ENCODE assay signal across 20 cellular contexts in the genomic region with DNA sequence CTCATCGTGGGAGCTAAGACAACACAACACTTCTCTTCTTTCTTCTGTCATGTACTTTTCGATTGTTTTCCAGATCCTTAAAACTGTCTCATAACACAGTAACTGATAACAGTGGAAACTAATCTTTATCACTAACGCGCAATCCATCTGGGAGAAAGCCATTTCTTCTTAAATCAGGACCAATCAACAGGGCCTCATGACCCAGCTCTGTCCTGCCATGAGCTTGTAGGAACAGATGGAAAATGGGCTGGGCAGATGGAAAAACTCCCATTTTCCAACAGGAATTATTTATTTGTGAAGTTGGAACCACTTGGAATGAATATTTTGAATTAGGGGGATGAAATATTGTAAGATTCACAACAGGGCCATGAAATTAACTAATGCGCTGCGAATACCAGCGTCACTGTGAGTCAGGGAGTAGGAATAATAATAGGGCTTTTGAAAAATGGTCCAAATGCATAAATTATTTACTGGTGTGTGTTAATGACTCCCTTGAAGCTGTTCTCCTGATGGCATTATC. TPM values are rescaled to one million over a fixed set of nuclear protein-coding genes. Genes with fewer than 3 reads are reported as not detected.
DNase-seq lines count a peak whose midpoint lies in the region; ATAC-seq and TF ChIP-seq lines count a peak whose summit lies in the region.
"Had no signal": no experiment of that assay in that cellular context is flagged by ENCODE, and none has a peak within 500 bp of the region (broad histone marks: within the 10 kb centered on the region; RNA-seq: fewer than 3 reads in every experiment).

No MANE protein-coding gene starts in this region.

- H3K79me2 ChIP-seq in hepatocyte = no peaks in the 10 kb centered on the region

- no peaks in the 10 kb centered on the region for H3K4me1 ChIP-seq in hepatocyte (ENCODE audit: insufficient read depth)
- H3K4me1 ChIP-seq: BE2C, HAP-1 had no signal

- no peak overlapping the region for H3K27ac ChIP-seq in hepatocyte
- H3K27ac ChIP-seq: GM23248 had no signal

- H3K4me2 ChIP-seq in hepatocyte = no peak overlapping the region

- H2AFZ ChIP-seq in hepatocyte = no peak overlapping the region
- H2AFZ ChIP-seq: GM23248 had no signal

- H3K36me3 ChIP-seq in hepatocyte (replicated peaks; ENCODE audit: insufficient read depth, low read depth) = no peaks in the 10 kb centered on the region
- H3K36me3 ChIP-seq: BE2C, HAP-1 had no signal

- H3K4me3 Mint-ChIP-seq in brain = peak overlapping the region in 1 of 5 experiments; percentile 0
- H3K4me3 Mint-ChIP-seq: CD4-positive, CD25-positive, alpha-beta regulatory T cell; CD8-positive, alpha-beta memory T cell had no signal

- H3K36me3 Mint-ChIP-seq in brain = no peaks in the 10 kb centered on the region
- H3K36me3 Mint-ChIP-seq: CD4-positive, CD25-positive, alpha-beta regulatory T cell had no signal

- peaks cover 12% of the 10 kb centered on the region for H3K27me3 Mint-ChIP-seq in brain
- H3K27me3 Mint-ChIP-seq: CD4-positive, CD25-positive, alpha-beta regulatory T cell had no signal

- H3K27ac Mint-ChIP-seq in brain = peak overlapping the region in 3 of 5 experiments; percentile 14 to 57 (median 35)
- H3K27ac Mint-ChIP-seq: CD4-positive, CD25-positive, alpha-beta regulatory T cell; CD8-positive, alpha-beta memory T cell had no signal

- TF ChIP-seq CTCF in brain (conservative IDR thresholded peaks at IDR 0.05) = no peak
- TF ChIP-seq CTCF in fibroblast of mammary gland (conservative IDR thresholded peaks at IDR 0.05; ENCODE audit: control insufficient read depth, insufficient read depth, low read depth, low read length) = no peak
- TF ChIP-seq CTCF in hepatocyte (IDR thresholded peaks at IDR 0.05; ENCODE audit: poor library complexity) = no peak

- WGBS in hepatocyte (ENCODE audit: low lambda C conversion rate, missing lambda C conversion rate) = 93% methylated on average over 7 of the region's 7 CpGs

- DNase-seq in fibroblast of mammary gland (ENCODE audit: low read depth) (peak; percentile 7), sciatic nerve (ENCODE audit: low spot score) (no peak), hepatocyte (ENCODE audit: low spot score) (no peak), OCI-M1 (lab: John Stamatoyannopoulos, UW) (no peak)
- DNase-seq in stimulated activated naive CD4-positive, alpha-beta T cell treated with Interleukin-2 at 50 U/mL for 16 hours (lab: John Stamatoyannopoulos, UW) = no peak
- DNase-seq: BE2C; C1 segment of cervical spinal cord; CD4-positive, CD25-positive, alpha-beta regulatory T cell; CD8-positive, alpha-beta memory T cell; COR-L47; DMS 273 treated with DMSO at 0.1 percent for 48 hours; DND-41; EL; GM23248 had no signal

- H3K9me3 ChIP-seq in hepatocyte (ENCODE audit: low read depth) = no peaks in the 10 kb centered on the region
- H3K9me3 ChIP-seq: BE2C, HAP-1 had no signal

- no peaks in the 10 kb centered on the region for H3K9me2 ChIP-seq in hepatocyte (replicated peaks; ENCODE audit: insufficient read depth)

- H3K9me3 Mint-ChIP-seq in brain = peaks cover 0 to 2% (median 0%) of the 10 kb centered on the region in 5 experiments
- H3K9me3 Mint-ChIP-seq: CD8-positive, alpha-beta memory T cell had no signal

- peaks cover 21% of the 10 kb centered on the region for H3K27me3 ChIP-seq in hepatocyte
- H3K27me3 ChIP-seq: BE2C had no signal

- no peaks in the 10 kb centered on the region for H4K20me1 ChIP-seq in hepatocyte (ENCODE audit: insufficient read depth, poor library complexity, severe bottlenecking)

- intact Hi-C loops in sciatic nerve (cut with DNase I) = loop anchor here (5.0 kb wide), 1 partner anchor 1873 kb away; no protein-coding TSS in a partner anchor

- H3K4me1 Mint-ChIP-seq in brain = peaks cover 37% of the 10 kb centered on the region
- H3K4me1 Mint-ChIP-seq: CD4-positive, CD25-positive, alpha-beta regulatory T cell; CD8-positive, alpha-beta memory T cell had no signal

- no peak overlapping the region for H3K4me3 ChIP-seq in fibroblast of mammary gland (ENCODE audit: control insufficient read depth, low read depth, low read length)
- H3K4me3 ChIP-seq in hepatocyte = no peak overlapping the region
- H3K4me3 ChIP-seq: GM12878, GM23248, HAP-1 had no signal

- peak; percentile 47 for ATAC-seq in sciatic nerve
- ATAC-seq: GM12878 had no signal

RNA-seq across cellular contexts. Expression of a gene that starts 53.0 kb away (rescaled TPM):
- polyA plus RNA-seq in brain (ENCODE audit: insufficient read depth, low read depth, low replicate concordance) (11.3 TPM), hepatocyte (2.7 and 6.1 TPM in 2 replicates)
- total RNA-seq in sciatic nerve (21.6 TPM), hepatocyte (7.9 and 9.4 TPM in 2 replicates)
- total RNA-seq: A172; CD4-positive, CD25-positive, alpha-beta regulatory T cell; G401; GM23248; HT-29 had no signal
- polyA plus RNA-seq: GM23248 had no signal
